ENCODE assay signal across 15 cellular contexts in the genomic region with DNA sequence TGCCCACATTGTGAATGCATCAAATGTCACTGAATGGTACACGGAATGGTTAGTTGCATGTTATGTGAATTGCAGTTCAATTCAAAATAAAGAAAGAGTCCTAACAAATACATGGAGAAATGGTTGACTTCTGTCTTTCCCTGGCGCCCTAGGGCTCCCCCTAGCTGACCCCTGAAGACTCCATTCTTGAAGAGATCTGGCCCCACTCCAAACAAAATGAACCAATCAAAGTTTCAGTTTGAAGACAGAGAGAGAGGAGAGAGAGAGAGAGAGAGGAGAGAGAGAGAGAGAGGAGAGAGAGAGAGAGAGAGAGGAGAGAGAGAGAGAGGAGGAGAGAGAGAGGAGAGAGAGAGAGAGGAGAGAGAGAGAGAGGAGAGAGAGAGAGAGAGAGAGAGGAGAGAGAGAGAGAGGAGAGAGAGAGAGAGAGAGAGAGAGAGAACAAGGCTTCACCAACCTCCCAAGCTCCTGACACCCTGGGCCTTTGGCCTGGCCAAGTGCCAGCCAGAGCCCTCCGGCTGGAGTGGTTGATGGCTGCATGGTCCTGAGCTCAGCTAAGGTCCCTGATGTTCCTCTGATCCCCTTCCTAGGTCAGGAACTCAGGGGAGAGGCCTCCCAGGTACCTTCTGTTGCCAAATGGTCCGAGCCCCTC.
A peak's percentile ranks its signal among the peaks of the same experiment; 100 is the strongest.
DNase-seq lines count a peak whose midpoint lies in the region; ATAC-seq, FAIRE-seq and TF ChIP-seq lines count a peak whose summit lies in the region.
"Had no signal": no experiment of that assay in that cellular context is flagged by ENCODE, and none has a peak within 500 bp of the region (broad histone marks: within the 10 kb centered on the region; RNA-seq: fewer than 3 reads in every experiment).

No MANE protein-coding gene starts in this region.

- FAIRE-seq in HTR-8/SVneo (lab: Jason Lieb, UNC), result no peak
- FAIRE-seq: islet of Langerhans had no signal

- no peaks in the 10 kb centered on the region for H3K4me1 ChIP-seq in tibial artery
- H3K4me1 ChIP-seq: adrenal gland, SJSA1, uterus had no signal

- no peak for ATAC-seq in left lobe of liver

- DNase-seq in NCI-H1105 treated with DMSO at 0.1 percent for 48 hours (lab: John Stamatoyannopoulos, UW), result peak; percentile 8
- DNase-seq in NCI-H1105 (lab: John Stamatoyannopoulos, UW), result no peak
- peak; percentile 51 for DNase-seq in Jurkat, Clone E6-1 (ENCODE audit: low read depth, low spot score)
- DNase-seq in RPMI8226, result peak; percentile 6
- peak; percentile 58 for DNase-seq in iPS-NIHi11 (ENCODE audit: low spot score)
- no peak for DNase-seq in left lobe of liver (ENCODE audit: low spot score)
- no peak for DNase-seq in HTR-8/SVneo (ENCODE audit: insufficient read length, low spot score)
- no peak for DNase-seq in tibial artery
- DNase-seq: activated CD4-positive, CD25-positive, alpha-beta regulatory T cell; adrenal gland; GOT3; NCI-H2081 treated with DMSO at 0.1 percent for 48 hours; uterus had no signal

- H3K27me3 ChIP-seq in tibial artery, result peaks cover 0 to 2% of the 10 kb centered on the region in 2 donors
- H3K27me3 ChIP-seq: adrenal gland, SJSA1, uterus had no signal

- intact Hi-C loops in tibial artery (cut with DNase I; ENCODE audit: low total_unique reads), result no loop called here

- TF ChIP-seq CTCF in tibial artery (IDR thresholded peaks at IDR 0.05), result no peak

- H3K4me3 ChIP-seq in Jurkat, Clone E6-1 (ENCODE audit: low read length), result no peak overlapping the region
- H3K4me3 ChIP-seq in tibial artery, result no peak overlapping the region
- H3K4me3 ChIP-seq: adrenal gland, SJSA1, uterus had no signal

- no peaks in the 10 kb centered on the region for H3K36me3 ChIP-seq in tibial artery
- H3K36me3 ChIP-seq: adrenal gland, SJSA1, uterus had no signal

- H3K9me3 ChIP-seq in tibial artery, result peaks cover 0 to 4% (median 0%) of the 10 kb centered on the region in 3 donors
- H3K9me3 ChIP-seq: adrenal gland, SJSA1, uterus had no signal

- no peak overlapping the region for H3K27ac ChIP-seq in tibial artery
- H3K27ac ChIP-seq: adrenal gland, SJSA1, uterus had no signal

Comparison
In these comparisons a context has a peak if more than half of its experiments do, and no peak if none do; other contexts are left out.
1. DNase-seq: peak in NCI-H1105 treated with DMSO at 0.1 percent for 48 hours (single experiment), Jurkat, Clone E6-1 (single experiment), RPMI8226 (single experiment) and iPS-NIHi11 (single experiment); none in NCI-H1105 (single experiment), left lobe of liver (single experiment), HTR-8/SVneo (single experiment) and tibial artery (0 of 2).